8 cellular contexts compared by ENCODE assay signal in the genomic region with DNA sequence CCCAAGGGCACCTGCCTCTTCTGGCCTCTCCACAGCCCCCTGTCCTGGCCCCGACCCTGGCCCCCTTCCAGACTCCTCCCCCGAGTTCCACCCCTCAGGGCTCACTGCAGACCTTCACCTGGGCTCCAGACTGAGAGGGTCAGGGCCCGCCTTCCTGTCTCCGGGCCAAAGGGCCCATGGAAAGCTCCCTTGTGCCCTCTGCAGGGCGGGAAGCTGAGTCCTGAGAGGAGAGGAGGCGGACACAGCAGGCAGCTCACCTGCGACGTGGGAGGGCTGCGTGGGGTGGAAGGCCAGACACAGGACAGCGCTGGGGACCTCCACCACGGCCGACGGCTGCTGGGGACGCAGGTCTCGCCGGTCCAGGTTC. TPM values are rescaled to one million over a fixed set of nuclear protein-coding genes. Genes with fewer than 3 reads are reported as not detected.
DNase-seq lines count a peak whose midpoint lies in the region; TF ChIP-seq lines count a peak whose summit lies in the region.

No MANE protein-coding gene starts in this region.

- H3K27me3 Mint-ChIP-seq in progenitor cell of endocrine pancreas = no peaks in the 10 kb centered on the region
- no peaks in the 10 kb centered on the region for H3K27me3 Mint-ChIP-seq in activated CD4-positive, alpha-beta memory T cell treated with anti-CD3 and anti-CD28 coated beads, Interleukin-2, amount 10 ng/mL, durations not matched to agents 7 days and 5 days

- H3K36me3 Mint-ChIP-seq in progenitor cell of endocrine pancreas (ENCODE audit: insufficient read depth) = peaks cover 17% of the 10 kb centered on the region
- H3K36me3 Mint-ChIP-seq in activated CD4-positive, alpha-beta memory T cell treated with anti-CD3 and anti-CD28 coated beads, Interleukin-2, amount 10 ng/mL, durations not matched to agents 7 days and 5 days (ENCODE audit: low read depth) = peaks cover 37% of the 10 kb centered on the region

- H3K79me2 ChIP-seq in fibroblast of lung (ENCODE audit: control insufficient read depth, insufficient read depth, low read length) = no peaks in the 10 kb centered on the region

- TF ChIP-seq CTCF in fibroblast of lung (conservative IDR thresholded peaks at IDR 0.05 in 1 of 2, IDR thresholded peaks at IDR 0.05 in 1 of 2; ENCODE audit: low read depth in 1 of 2, low read length in 2 of 2) (no peak), progenitor cell of endocrine pancreas (IDR thresholded peaks at IDR 0.05; ENCODE audit: unreplicated experiment) (peak; percentile 36)

- H3K4me3 ChIP-seq in NT2/D1 (ENCODE audit: insufficient read length, low read depth) = no peak overlapping the region
- no peak overlapping the region for H3K4me3 ChIP-seq in fibroblast of lung (replicated peaks in 1 of 4; ENCODE audit: control extremely low read depth in 1 of 4, insufficient read depth in 1 of 4, low read depth in 3 of 4, low read length in 4 of 4)

- CTCF ChIA-PET in activated CD4-positive, alpha-beta memory T cell treated with anti-CD3 and anti-CD28 coated beads, Interleukin-2, amount 10 ng/mL, durations not matched to agents 7 days and 5 days (lab: Charles Lee) = no interaction called here

- peaks cover 30% of the 10 kb centered on the region for H3K4me1 ChIP-seq in NT2/D1 (ENCODE audit: insufficient read depth, insufficient read length)
- H3K4me1 ChIP-seq in fibroblast of lung (ENCODE audit: control insufficient read depth, extremely low read depth, insufficient read depth, low read length) = peaks cover 14% of the 10 kb centered on the region

- POLR2A ChIA-PET in activated CD4-positive, alpha-beta memory T cell treated with anti-CD3 and anti-CD28 coated beads, Interleukin-2, amount 10 ng/mL, durations not matched to agents 7 days and 5 days (lab: Charles Lee) = no interaction called here

- peak overlapping the region; percentile 96 for H3K27ac Mint-ChIP-seq in progenitor cell of endocrine pancreas
- H3K27ac Mint-ChIP-seq in activated CD4-positive, alpha-beta memory T cell treated with anti-CD3 and anti-CD28 coated beads, Interleukin-2, amount 10 ng/mL, durations not matched to agents 7 days and 5 days = no peak overlapping the region

- H2AFZ ChIP-seq in fibroblast of lung (ENCODE audit: low read length) = no peak overlapping the region

- H3K9me3 Mint-ChIP-seq in progenitor cell of endocrine pancreas (ENCODE audit: low read depth) = no peaks in the 10 kb centered on the region
- no peaks in the 10 kb centered on the region for H3K9me3 Mint-ChIP-seq in activated CD4-positive, alpha-beta memory T cell treated with anti-CD3 and anti-CD28 coated beads, Interleukin-2, amount 10 ng/mL, durations not matched to agents 7 days and 5 days

- H3K9ac ChIP-seq in NT2/D1 (ENCODE audit: insufficient read length, low read depth) (peak overlapping the region; percentile 58), fibroblast of lung (ENCODE audit: insufficient read depth, low read length) (peak overlapping the region; percentile 51)

- H3K4me3 Mint-ChIP-seq in progenitor cell of endocrine pancreas (ENCODE audit: low read depth) = no peak overlapping the region
- no peak overlapping the region for H3K4me3 Mint-ChIP-seq in activated CD4-positive, alpha-beta memory T cell treated with anti-CD3 and anti-CD28 coated beads, Interleukin-2, amount 10 ng/mL, durations not matched to agents 7 days and 5 days

- H3K9me3 ChIP-seq in NT2/D1 (ENCODE audit: insufficient read depth, low read length) (no peaks in the 10 kb centered on the region), fibroblast of lung (ENCODE audit: control insufficient read depth, insufficient read depth, low read depth, low read length) (no peaks in the 10 kb centered on the region)

- H3K36me3 ChIP-seq in NT2/D1 (ENCODE audit: insufficient read depth, insufficient read length, low read length) (peaks cover 84% of the 10 kb centered on the region), fibroblast of lung (ENCODE audit: control insufficient read depth, insufficient read depth, low read length) (peaks cover 26% of the 10 kb centered on the region)

- no peaks in the 10 kb centered on the region for H4K20me1 ChIP-seq in fibroblast of lung (ENCODE audit: control insufficient read depth, extremely low read depth, insufficient read depth, low read length)

- peaks cover 2% of the 10 kb centered on the region for H3K4me1 Mint-ChIP-seq in progenitor cell of endocrine pancreas (ENCODE audit: low read depth)
- H3K4me1 Mint-ChIP-seq in activated CD4-positive, alpha-beta memory T cell treated with anti-CD3 and anti-CD28 coated beads, Interleukin-2, amount 10 ng/mL, durations not matched to agents 7 days and 5 days = no peaks in the 10 kb centered on the region

- DNase-seq in Daoy (ENCODE audit: low read depth) = peak; percentile 72
- peak; percentile 39 for DNase-seq in NT2/D1 (ENCODE audit: low read depth, low spot score)
- no peak for DNase-seq in fibroblast of lung (ENCODE audit: low read depth in 2 of 2)
- DNase-seq in progenitor cell of endocrine pancreas (ENCODE audit: low spot score, unreplicated experiment) = no peak
- no peak for DNase-seq in activated CD4-positive, alpha-beta memory T cell treated with anti-CD3 and anti-CD28 coated beads, Interleukin-2, amount 10 ng/mL, durations not matched to agents 7 days and 5 days
- no peak for DNase-seq in NCI-H1694 (lab: John Stamatoyannopoulos, UW)
- DNase-seq in occipital lobe (lab: John Stamatoyannopoulos, UW) = no peak
- no peak for DNase-seq in activated CD4-positive, CD25-positive, alpha-beta regulatory T cell treated with anti-CD3 and anti-CD28 coated beads, Interleukin-2, amount 50 U/mL, for 72 hours

- no peak overlapping the region for H3K4me2 ChIP-seq in fibroblast of lung (ENCODE audit: extremely low read depth, insufficient read depth, low read length)

- H3K27ac ChIP-seq in fibroblast of lung (ENCODE audit: insufficient read depth, low read length) = peak overlapping the region; percentile 88

- no peaks in the 10 kb centered on the region for H3K27me3 ChIP-seq in NT2/D1 (ENCODE audit: insufficient read depth, insufficient read length)
- no peaks in the 10 kb centered on the region for H3K27me3 ChIP-seq in fibroblast of lung (ENCODE audit: control insufficient read depth, insufficient read depth, low read length)

RNA-seq across cellular contexts. Expression of a gene that starts 20.6 kb away (rescaled TPM):
- total RNA-seq in Daoy (2014; rRNA removed; shearing (Covaris generic)) = 170 and 194 TPM in 2 replicates
- 35.7 and 41.5 TPM in 2 replicates for total RNA-seq in fibroblast of lung
- polyA plus RNA-seq in fibroblast of lung = 13.2 and 26.1 TPM in 2 replicates
- 22.9 and 51.5 TPM in 2 replicates for polyA plus RNA-seq in fibroblast of lung (2012)
- polyA minus RNA-seq in fibroblast of lung (ENCODE audit: low replicate concordance) = 40.0 and 77.1 TPM in 2 replicates
- 83.4 and 85.4 TPM in 2 replicates for total RNA-seq in progenitor cell of endocrine pancreas
- 10 to 100 TPM; 51.5 to 53.5 TPM for total RNA-seq in activated CD4-positive, alpha-beta memory T cell treated with anti-CD3 and anti-CD28 coated beads, Interleukin-2, amount 10 ng/mL, durations not matched to agents 7 days and 5 days
- 32.0 TPM for total RNA-seq in occipital lobe

RNA-seq across cellular contexts. Expression of a gene that starts 53.0 kb away (rescaled TPM):
- 1,185 and 1,206 TPM in 2 replicates for total RNA-seq in Daoy (2014; rRNA removed; shearing (Covaris generic))
- total RNA-seq in fibroblast of lung = 456 and 503 TPM in 2 replicates
- 256 and 288 TPM in 2 replicates for polyA plus RNA-seq in fibroblast of lung
- 291 and 369 TPM in 2 replicates for polyA plus RNA-seq in fibroblast of lung (2012)
- 12.3 and 19.0 TPM in 2 replicates for polyA minus RNA-seq in fibroblast of lung (ENCODE audit: low replicate concordance)
- total RNA-seq in progenitor cell of endocrine pancreas = 563 and 571 TPM in 2 replicates
- 100 to 1,000 TPM; 355 to 379 TPM for total RNA-seq in activated CD4-positive, alpha-beta memory T cell treated with anti-CD3 and anti-CD28 coated beads, Interleukin-2, amount 10 ng/mL, durations not matched to agents 7 days and 5 days
- total RNA-seq in occipital lobe = 849 TPM

Comparison
In these comparisons a context has a peak if more than half of its experiments do, and no peak if none do; other contexts are left out.
1. DNase-seq: peak in Daoy (single experiment) and NT2/D1 (single experiment); none in fibroblast of lung (0 of 2), progenitor cell of endocrine pancreas (single experiment), activated CD4-positive, alpha-beta memory T cell treated with anti-CD3 and anti-CD28 coated beads, Interleukin-2, amount 10 ng/mL, durations not matched to agents 7 days and 5 days (single experiment), NCI-H1694 (single experiment), occipital lobe (single experiment) and activated CD4-positive, CD25-positive, alpha-beta regulatory T cell treated with anti-CD3 and anti-CD28 coated beads, Interleukin-2, amount 50 U/mL, for 72 hours (single experiment).